In the genomic region with DNA sequence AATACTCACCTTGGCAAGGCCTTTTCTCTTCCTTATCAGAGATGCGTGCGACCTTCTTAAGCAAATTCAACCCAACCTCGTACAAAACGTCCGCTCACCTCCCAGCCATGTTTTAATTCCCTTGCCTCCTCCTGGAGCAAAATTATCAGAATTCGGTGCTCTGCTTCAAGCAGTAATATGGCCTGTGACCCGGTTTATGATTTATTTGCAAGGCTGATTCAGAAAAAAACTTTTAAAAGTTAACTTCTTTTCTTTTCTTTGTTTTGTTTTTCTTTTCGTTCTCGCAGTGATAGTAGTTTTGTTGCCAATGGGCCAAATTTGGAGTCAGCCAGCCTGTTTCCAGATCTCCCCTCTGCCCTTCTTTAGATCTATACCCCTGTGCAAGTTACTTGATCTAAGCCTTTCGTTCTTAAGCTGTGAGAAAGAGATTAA, we compare ENCODE assay signal across 8 cellular contexts. TPM values are rescaled to one million over a fixed set of nuclear protein-coding genes. Genes with fewer than 3 reads are reported as not detected.
DNase-seq lines count a peak whose midpoint lies in the region; ATAC-seq and TF ChIP-seq lines count a peak whose summit lies in the region.

Gene PHLPP2 (minus strand): TSS at position 382 of the 432 bp plus-strand sequence. CDS start 9,906 bp downstream, outside the sequence.

- H3K36me3 ChIP-seq in fibroblast of lung (ENCODE audit: control insufficient read depth, insufficient read depth, low read length) (no peaks in the 10 kb centered on the region), parathyroid adenoma (ENCODE audit: control insufficient read depth, insufficient read depth, low read length) (no peaks in the 10 kb centered on the region)

- H3K27me3 ChIP-seq in fibroblast of lung (ENCODE audit: control insufficient read depth, insufficient read depth, low read length) (no peaks in the 10 kb centered on the region), parathyroid adenoma (ENCODE audit: control insufficient read depth, insufficient read depth, low read length) (no peaks in the 10 kb centered on the region)

- peak within 1 kb of the TSS; percentile 65 for H3K4me2 ChIP-seq in fibroblast of lung (ENCODE audit: extremely low read depth, insufficient read depth, low read length)
- peak within 1 kb of the TSS; percentile 56 for H3K4me2 ChIP-seq in parathyroid adenoma (ENCODE audit: low read length)

- no peaks in the 10 kb centered on the region for H3K9me3 Mint-ChIP-seq in Calu3 (ENCODE audit: low read depth, unreplicated experiment)

- no peaks in the 10 kb centered on the region for H3K4me1 ChIP-seq in fibroblast of lung (ENCODE audit: control insufficient read depth, extremely low read depth, insufficient read depth, low read length)
- H3K4me1 ChIP-seq in parathyroid adenoma = peaks cover 6% of the 10 kb centered on the region

- TF ChIP-seq CTCF in Calu3 (IDR thresholded peaks at IDR 0.05; ENCODE audit: unreplicated experiment) (no peak), RWPE1 (conservative IDR thresholded peaks at IDR 0.05; ENCODE audit: low read depth) (no peak), fibroblast of lung (conservative IDR thresholded peaks at IDR 0.05 in 1 of 2, IDR thresholded peaks at IDR 0.05 in 1 of 2; ENCODE audit: low read depth in 1 of 2, low read length in 2 of 2) (no peak), parathyroid adenoma (IDR thresholded peaks at IDR 0.05) (no peak)

- H2AFZ ChIP-seq in fibroblast of lung (ENCODE audit: low read length) = peak within 1 kb of the TSS; percentile 31
- H2AFZ ChIP-seq in parathyroid adenoma = peak within 1 kb of the TSS; percentile 86

- H4K20me1 ChIP-seq in fibroblast of lung (ENCODE audit: control insufficient read depth, extremely low read depth, insufficient read depth, low read length) = no peaks in the 10 kb centered on the region

- POLR2A ChIA-PET in RWPE1 (lab: Yijun Ruan, JAX; ENCODE audit: low non-redundant PET) = no interaction called here

- H3K27me3 Mint-ChIP-seq in Calu3 (ENCODE audit: unreplicated experiment) = no peaks in the 10 kb centered on the region

- H3K4me1 Mint-ChIP-seq in Calu3 (ENCODE audit: low read depth, unreplicated experiment) = no peaks in the 10 kb centered on the region

- H3K79me2 ChIP-seq in fibroblast of lung (ENCODE audit: control insufficient read depth, insufficient read depth, low read length) (peaks cover 20% of the 10 kb centered on the region), parathyroid adenoma (peaks cover 11% of the 10 kb centered on the region)

- H3K9ac ChIP-seq in fibroblast of lung (ENCODE audit: insufficient read depth, low read length) (peak within 1 kb of the TSS; percentile 79), parathyroid adenoma (no peak within 1 kb of the TSS)

- H3K4me3 Mint-ChIP-seq in Calu3 (ENCODE audit: low read depth, unreplicated experiment) = peak within 1 kb of the TSS; percentile 91

- intact Hi-C loops in Calu3 (cut with micrococcal nuclease; ENCODE audit: unreplicated experiment) = no loop called here

- DNase-seq in Calu3 = no peak
- no peak for DNase-seq in RWPE1 (ENCODE audit: low spot score)
- DNase-seq in fibroblast of lung (ENCODE audit: low read depth in 2 of 2) = no peak
- no peak for DNase-seq in stimulated activated CD8-positive, alpha-beta memory T cell treated with anti-CD3 and anti-CD28 coated beads, Interleukin-4, amount 100 ng/mL, for 48 hours

- H3K36me3 Mint-ChIP-seq in Calu3 (ENCODE audit: insufficient read depth, unreplicated experiment) = peaks cover 28% of the 10 kb centered on the region

- H3K27ac Mint-ChIP-seq in Calu3 (ENCODE audit: unreplicated experiment) = peak within 1 kb of the TSS; percentile 40

- CTCF ChIA-PET in Calu3 (lab: Charles Lee) (no interaction called here), RWPE1 (lab: Yijun Ruan, JAX) (interaction anchor here (1.0 kb wide), 1 partner anchor 151 kb away, joined by 3 read pairs; no protein-coding TSS in a partner anchor)

- H3K27ac ChIP-seq in RWPE1 (peak within 1 kb of the TSS; percentile 86), fibroblast of lung (ENCODE audit: insufficient read depth, low read length) (peak within 1 kb of the TSS; percentile 58), parathyroid adenoma (peak within 1 kb of the TSS; percentile 63)

- H3K9me3 ChIP-seq in fibroblast of lung (ENCODE audit: control insufficient read depth, insufficient read depth, low read depth, low read length) (no peaks in the 10 kb centered on the region), parathyroid adenoma (ENCODE audit: control insufficient read depth, low read length) (no peaks in the 10 kb centered on the region)

- no peak for ATAC-seq in HG02973 (IDR thresholded peaks at IDR 0.05; ENCODE audit: unreplicated experiment)
- no peak for ATAC-seq in HG02981 (IDR thresholded peaks at IDR 0.05; ENCODE audit: unreplicated experiment)
- no peak for ATAC-seq in GM21381 (IDR thresholded peaks at IDR 0.05; ENCODE audit: unreplicated experiment)

- H3K4me3 ChIP-seq in fibroblast of lung (replicated peaks in 1 of 4; ENCODE audit: control extremely low read depth in 1 of 4, insufficient read depth in 1 of 4, low read depth in 3 of 4, low read length in 4 of 4) (peak within 1 kb of the TSS; percentile 38 to 89 (median 60)), parathyroid adenoma (ENCODE audit: low read depth, low read length) (peak within 1 kb of the TSS; percentile 49)

- BruUV-seq in Calu3 (replicated peaks; lab: Mats Ljungman, UMichigan) = TSS peak; percentile 52

RNA-seq across cellular contexts. Expression of gene PHLPP2, which starts in this region (rescaled TPM):
- total RNA-seq in Calu3 (2022) (10.0 and 11.2 TPM in 2 replicates), fibroblast of lung (6.9 and 9.7 TPM in 2 replicates)
- 12.4 and 13.2 TPM in 2 replicates for polyA plus RNA-seq in fibroblast of lung
- polyA plus RNA-seq in fibroblast of lung (2012) = 6.3 and 6.6 TPM in 2 replicates
- 18.2 and 26.9 TPM in 2 replicates for polyA minus RNA-seq in fibroblast of lung (ENCODE audit: low replicate concordance)
